ENCODE assay signal across 8 cellular contexts in genomic region chr1:37946703-37947360, GRCh38. TPM values are rescaled to one million over a fixed set of nuclear protein-coding genes. Genes with fewer than 3 reads are reported as not detected.
DNase-seq lines count a peak whose midpoint lies in the region; ATAC-seq, FAIRE-seq and TF ChIP-seq lines count a peak whose summit lies in the region.

Gene INPP5B (minus strand): TSS chr1:37947053. CDS start chr1:37946308, 745 bp downstream.

- ATAC-seq in GM18861 (IDR thresholded peaks at IDR 0.05; ENCODE audit: unreplicated experiment) = peak; percentile 78
- peak; percentile 72 for ATAC-seq in HG03159 (IDR thresholded peaks at IDR 0.05; ENCODE audit: unreplicated experiment)

- H3K27ac Mint-ChIP-seq in glutamatergic neuron (ENCODE audit: unreplicated experiment) = peak within 1 kb of the TSS; percentile 98

- no peaks in the 10 kb centered on the region for H3K4me1 Mint-ChIP-seq in glutamatergic neuron (ENCODE audit: low read depth, unreplicated experiment)

- FAIRE-seq in A204.1 (lab: Jason Lieb, UNC) = peak; percentile 9

- DNase-seq in SK-MEL-5 (ENCODE audit: low read depth, low spot score) (peak; percentile 90), glutamatergic neuron (peak; percentile 90), occipital lobe (lab: John Stamatoyannopoulos, UW) (peak; percentile 92), superior temporal gyrus (ENCODE audit: extremely low spot score) (peak; percentile 94)
- DNase-seq in activated naive CD4-positive, alpha-beta T cell treated with anti-CD3 and anti-CD28 coated beads, Interleukin-2, amount 50 U/mL, for 16 hours = peak; percentile 80

- H3K36me3 Mint-ChIP-seq in glutamatergic neuron (ENCODE audit: unreplicated experiment) = no peaks in the 10 kb centered on the region

- in situ Hi-C loops in SK-MEL-5 (cut with HindIII; ENCODE audit: low pct_unique_long_range_greater_than_20kb, low sequenced_read_pairs) = no loop called here

- H3K4me3 Mint-ChIP-seq in glutamatergic neuron (ENCODE audit: unreplicated experiment) = peak within 1 kb of the TSS; percentile 99

- no peak for TF ChIP-seq CTCF in glutamatergic neuron (IDR thresholded peaks at IDR 0.05; ENCODE audit: partially characterized antibody, unreplicated experiment)

- no peaks in the 10 kb centered on the region for H3K9me3 Mint-ChIP-seq in glutamatergic neuron (ENCODE audit: unreplicated experiment)

- H3K27me3 Mint-ChIP-seq in glutamatergic neuron (ENCODE audit: unreplicated experiment) = peaks cover 5% of the 10 kb centered on the region

RNA-seq across cellular contexts. Expression of gene INPP5B, which starts in this region (rescaled TPM):
- total RNA-seq in SK-MEL-5 (2014; rRNA removed; shearing (Covaris generic)) = 34.8 and 35.9 TPM in 2 replicates
- polyA plus RNA-seq in SK-MEL-5 (2015; cell fraction: cytosol; rRNA removed) = 39.8 and 50.6 TPM in 2 replicates
- polyA plus RNA-seq in SK-MEL-5 (2015; cell fraction: nucleus; rRNA removed) = 189 and 212 TPM in 2 replicates
- total RNA-seq in glutamatergic neuron (ENCODE audit: unreplicated experiment) (19.3 TPM), occipital lobe (16.7 TPM)

Comparison
In these comparisons a context has a peak if more than half of its experiments do, and no peak if none do; other contexts are left out.
1. Peak in every context shown above with its lines: DNase-seq and ATAC-seq.